In genomic region chr10:31136386-31136785, GRCh38 we compare ENCODE assay signal across 17 cellular contexts.
DNase-seq lines count a peak whose midpoint lies in the region; ATAC-seq, FAIRE-seq and TF ChIP-seq lines count a peak whose summit lies in the region.
"Had no signal": no experiment of that assay in that cellular context is flagged by ENCODE, and none has a peak within 500 bp of the region (broad histone marks: within the 10 kb centered on the region; RNA-seq: fewer than 3 reads in every experiment).

No MANE protein-coding gene starts in this region.

- ATAC-seq in activated T-helper 17 cell treated with anti-CD3 and anti-CD28 coated beads, Interleukin-2, amount 50 U/mL, for 72 hours (replicated peaks) = no peak
- no peak for ATAC-seq in naive thymus-derived CD4-positive, alpha-beta T cell
- no peak for ATAC-seq in aorta (ENCODE audit: low FRiP score)
- no peak for ATAC-seq in GM18519 (IDR thresholded peaks at IDR 0.05; ENCODE audit: low FRiP score, unreplicated experiment)
- ATAC-seq: effector memory CD8-positive, alpha-beta T cell had no signal

- H3K9ac ChIP-seq in kidney (ENCODE audit: low read length in 2 of 2) = no peak overlapping the region

- POLR2A ChIA-PET in naive thymus-derived CD4-positive, alpha-beta T cell (lab: Charles Lee) = interaction anchor here (0.9 to 1.0 kb wide), 2 partner anchors 9 to 349 kb away, joined by 3 read pairs; no protein-coding TSS in a partner anchor

- DNase-seq in left ventricle myocardium inferior (no peak), cardiac septum (ENCODE audit: low spot score) (no peak), aorta (no peak), prostate gland (ENCODE audit: low spot score) (no peak), kidney (no peak)
- DNase-seq in naive thymus-derived CD4-positive, alpha-beta T cell = no peak
- DNase-seq: effector memory CD8-positive, alpha-beta T cell; H9; mesendoderm; NCI-H2029 treated with DMSO at 0.1 percent for 48 hours; NCI-H510A treated with DMSO at 0.1 percent for 48 hours; SW 1271 had no signal

- no peak for FAIRE-seq in kidney (lab: Jason Lieb, UNC)
- FAIRE-seq: GM19239, islet of Langerhans had no signal

- H3K27ac ChIP-seq in left ventricle myocardium inferior (replicated peaks) = peak overlapping the region; percentile 41
- peak overlapping the region; percentile 16 for H3K27ac ChIP-seq in naive thymus-derived CD4-positive, alpha-beta T cell (ENCODE audit: low read depth, low read length)
- peak overlapping the region; percentile 25 to 39 for H3K27ac ChIP-seq in aorta (ENCODE audit: low read depth in 1 of 2, low read length in 2 of 2)
- no peak overlapping the region for H3K27ac ChIP-seq in prostate gland
- no peak overlapping the region for H3K27ac ChIP-seq in kidney (ENCODE audit: low read depth in 2 of 2, low read length in 2 of 2)

- no peak overlapping the region for H3K4me3 ChIP-seq in left ventricle myocardium inferior
- H3K4me3 ChIP-seq in naive thymus-derived CD4-positive, alpha-beta T cell (ENCODE audit: low read length) = no peak overlapping the region
- H3K4me3 ChIP-seq in aorta (ENCODE audit: low read length in 2 of 2) = no peak overlapping the region
- no peak overlapping the region for H3K4me3 ChIP-seq in prostate gland
- no peak overlapping the region for H3K4me3 ChIP-seq in kidney (ENCODE audit: low read length in 2 of 2)
- H3K4me3 ChIP-seq: tibial nerve had no signal

- peaks cover 29% of the 10 kb centered on the region for H3K4me1 ChIP-seq in left ventricle myocardium inferior
- peaks cover 0 to 33% of the 10 kb centered on the region in 2 donors for H3K4me1 ChIP-seq in naive thymus-derived CD4-positive, alpha-beta T cell (ENCODE audit: control insufficient read depth in 2 of 2, insufficient read depth in 2 of 2, low read length in 2 of 2)
- no peaks in the 10 kb centered on the region for H3K4me1 ChIP-seq in aorta (ENCODE audit: control insufficient read depth in 1 of 2, insufficient read depth in 2 of 2, low read length in 2 of 2)
- H3K4me1 ChIP-seq in prostate gland (replicated peaks) = no peaks in the 10 kb centered on the region
- peaks cover 10 to 11% of the 10 kb centered on the region in 2 donors for H3K4me1 ChIP-seq in kidney (ENCODE audit: control insufficient read depth in 1 of 2, insufficient read depth in 1 of 2, low read depth in 1 of 2, low read length in 2 of 2)

- TF ChIP-seq CTCF in left ventricle myocardium inferior (IDR thresholded peaks at IDR 0.05; ENCODE audit: borderline replicate concordance) (no peak), prostate gland (IDR thresholded peaks at IDR 0.05) (no peak), kidney (IDR thresholded peaks at IDR 0.05; ENCODE audit: borderline replicate concordance, extremely low read depth, insufficient read depth) (no peak)

- H3K27ac Mint-ChIP-seq in activated T-helper 17 cell treated with anti-CD3 and anti-CD28 coated beads, Interleukin-2, amount 50 U/mL, for 72 hours = peak overlapping the region; percentile 53
- H3K27ac Mint-ChIP-seq in naive thymus-derived CD4-positive, alpha-beta T cell = peak overlapping the region; percentile 59 to 95 (median 87)
- H3K27ac Mint-ChIP-seq: H9 had no signal

- CTCF ChIA-PET in naive thymus-derived CD4-positive, alpha-beta T cell (lab: Charles Lee) = no interaction called here

- peaks cover 18% of the 10 kb centered on the region for H3K4me1 Mint-ChIP-seq in activated T-helper 17 cell treated with anti-CD3 and anti-CD28 coated beads, Interleukin-2, amount 50 U/mL, for 72 hours
- peaks cover 18 to 54% (median 44%) of the 10 kb centered on the region in 7 donors for H3K4me1 Mint-ChIP-seq in naive thymus-derived CD4-positive, alpha-beta T cell

- H3K9me3 Mint-ChIP-seq in activated T-helper 17 cell treated with anti-CD3 and anti-CD28 coated beads, Interleukin-2, amount 50 U/mL, for 72 hours = no peaks in the 10 kb centered on the region
- no peaks in the 10 kb centered on the region for H3K9me3 Mint-ChIP-seq in naive thymus-derived CD4-positive, alpha-beta T cell
- H3K9me3 Mint-ChIP-seq: effector memory CD8-positive, alpha-beta T cell; H9 had no signal

- intact Hi-C loops in left ventricle myocardium inferior (cut with micrococcal nuclease) = no loop called here
- intact Hi-C loops in cardiac septum (cut with DNase I) = no loop called here
- intact Hi-C loops in naive thymus-derived CD4-positive, alpha-beta T cell (cut with micrococcal nuclease) = loop anchor here (1.0 to 10.0 kb wide), 6 partner anchors 54 to 918 kb away; partner anchors contain the start of genes KIF5B (in 1 of the 2) and MAP3K8 (in 1 of the 2)
- intact Hi-C loops in aorta (cut with DNase I) = no loop called here
- intact Hi-C loops in prostate gland (cut with DNase I) = loop anchor here (10.0 kb wide), 1 partner anchor 352 kb away; no protein-coding TSS in a partner anchor
- intact Hi-C loops in kidney (cut with DNase I) = no loop called here

- no peak overlapping the region for H3K4me3 Mint-ChIP-seq in activated T-helper 17 cell treated with anti-CD3 and anti-CD28 coated beads, Interleukin-2, amount 50 U/mL, for 72 hours
- peak overlapping the region in 9 of 10 donors; percentile 5 to 78 (median 37) for H3K4me3 Mint-ChIP-seq in naive thymus-derived CD4-positive, alpha-beta T cell
- H3K4me3 Mint-ChIP-seq: effector memory CD8-positive, alpha-beta T cell; H9 had no signal

- 65 to 75% methylated on average over 4 of the region's 4 CpGs for WGBS in aorta, 2 donors
- WGBS in prostate gland = 76% methylated on average over 4 of the region's 4 CpGs

- H3K36me3 Mint-ChIP-seq in activated T-helper 17 cell treated with anti-CD3 and anti-CD28 coated beads, Interleukin-2, amount 50 U/mL, for 72 hours (ENCODE audit: low read depth) = no peaks in the 10 kb centered on the region
- H3K36me3 Mint-ChIP-seq in naive thymus-derived CD4-positive, alpha-beta T cell = no peaks in the 10 kb centered on the region

- H3K9me3 ChIP-seq in left ventricle myocardium inferior (replicated peaks) (no peaks in the 10 kb centered on the region), aorta (ENCODE audit: control insufficient read depth, low read length) (no peaks in the 10 kb centered on the region), prostate gland (no peaks in the 10 kb centered on the region), kidney (ENCODE audit: control insufficient read depth in 1 of 2, low read length in 2 of 2) (no peaks in the 10 kb centered on the region)
- no peaks in the 10 kb centered on the region for H3K9me3 ChIP-seq in naive thymus-derived CD4-positive, alpha-beta T cell (ENCODE audit: control insufficient read depth in 2 of 3, low read length in 3 of 3)
- H3K9me3 ChIP-seq: tibial nerve had no signal

- H3K27me3 ChIP-seq in left ventricle myocardium inferior (ENCODE audit: low read depth) (no peaks in the 10 kb centered on the region), aorta (ENCODE audit: control insufficient read depth in 1 of 2, insufficient read depth in 2 of 2, low read length in 1 of 2) (no peaks in the 10 kb centered on the region), prostate gland (replicated peaks; ENCODE audit: insufficient read depth) (no peaks in the 10 kb centered on the region)
- H3K27me3 ChIP-seq in naive thymus-derived CD4-positive, alpha-beta T cell (ENCODE audit: control insufficient read depth in 2 of 2, insufficient read depth in 2 of 2, low read length in 2 of 2) = no peaks in the 10 kb centered on the region
- H3K27me3 ChIP-seq: tibial nerve had no signal

- TF ChIP-seq POLR2A in prostate gland (IDR thresholded peaks at IDR 0.05) = no peak

- H3K36me3 ChIP-seq in left ventricle myocardium inferior (no peaks in the 10 kb centered on the region), aorta (ENCODE audit: control insufficient read depth in 1 of 2, insufficient read depth in 2 of 2, low read length in 1 of 2) (no peaks in the 10 kb centered on the region), prostate gland (no peaks in the 10 kb centered on the region), kidney (ENCODE audit: control insufficient read depth in 1 of 2, insufficient read depth in 2 of 2, low read length in 2 of 2) (no peaks in the 10 kb centered on the region)
- H3K36me3 ChIP-seq in naive thymus-derived CD4-positive, alpha-beta T cell (ENCODE audit: control insufficient read depth in 2 of 3, insufficient read depth in 3 of 3, low read length in 3 of 3) = no peaks in the 10 kb centered on the region
- H3K36me3 ChIP-seq: tibial nerve had no signal

- H3K27me3 Mint-ChIP-seq in activated T-helper 17 cell treated with anti-CD3 and anti-CD28 coated beads, Interleukin-2, amount 50 U/mL, for 72 hours = no peaks in the 10 kb centered on the region
- no peaks in the 10 kb centered on the region for H3K27me3 Mint-ChIP-seq in naive thymus-derived CD4-positive, alpha-beta T cell
- H3K27me3 Mint-ChIP-seq: effector memory CD8-positive, alpha-beta T cell had no signal

Comparison
In these comparisons a context has a peak if more than half of its experiments do, and no peak if none do; other contexts are left out.
1. H3K27ac ChIP-seq: peak in left ventricle myocardium inferior (single experiment), naive thymus-derived CD4-positive, alpha-beta T cell (single experiment) and aorta (2 of 2); none in prostate gland (0 of 2) and kidney (0 of 2).
2. intact Hi-C loops: an anchor here in naive thymus-derived CD4-positive, alpha-beta T cell (1.0 to 10.0 kb wide) and prostate gland (10.0 kb wide); none called in left ventricle myocardium inferior, cardiac septum, aorta and kidney.